8 cellular contexts compared by ENCODE assay signal in the genomic region with DNA sequence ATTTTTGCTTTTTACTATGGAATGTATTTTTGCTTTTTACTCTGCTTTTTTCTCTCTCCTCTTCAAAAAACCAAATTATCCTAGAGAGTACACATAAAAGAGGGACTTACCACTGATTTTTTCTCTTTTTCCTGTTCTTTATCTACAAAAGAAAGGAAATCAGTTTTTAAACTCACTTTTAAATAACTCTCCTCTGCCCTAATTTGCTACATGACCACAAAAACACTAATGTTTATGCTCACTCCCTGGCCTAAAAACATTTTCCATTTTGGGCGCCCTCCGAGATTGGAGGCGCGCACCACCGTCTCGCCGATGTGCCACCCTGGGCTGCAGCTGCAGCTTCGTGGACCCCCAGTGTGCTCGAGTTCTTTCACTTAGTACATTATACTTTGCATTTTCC. TPM values are rescaled to one million over a fixed set of nuclear protein-coding genes. Genes with fewer than 3 reads are reported as not detected.
DNase-seq lines count a peak whose midpoint lies in the region; ATAC-seq and TF ChIP-seq lines count a peak whose summit lies in the region.

No MANE protein-coding gene starts in this region.

- H3K27me3 ChIP-seq in left ventricle myocardium inferior (ENCODE audit: low read depth) (no peaks in the 10 kb centered on the region), muscle layer of duodenum (ENCODE audit: low read depth, low read length) (no peaks in the 10 kb centered on the region), aorta (ENCODE audit: control insufficient read depth in 1 of 2, insufficient read depth in 2 of 2, low read length in 1 of 2) (no peaks in the 10 kb centered on the region)

- DNase-seq in left ventricle myocardium inferior, result no peak
- no peak for DNase-seq in Right ventricle myocardium inferior (ENCODE audit: missing footprints)
- no peak for DNase-seq in central memory CD8-positive, alpha-beta T cell (ENCODE audit: low spot score in 2 of 2)
- no peak for DNase-seq in aorta
- no peak for DNase-seq in DMS114 treated with DMSO at 0.1 percent for 48 hours (lab: John Stamatoyannopoulos, UW; ENCODE audit: unreplicated experiment)
- no peak for DNase-seq in T-helper 9 cell
- no peak for DNase-seq in NCI-H1048 (lab: John Stamatoyannopoulos, UW)

- no peaks in the 10 kb centered on the region for H3K9me3 Mint-ChIP-seq in central memory CD8-positive, alpha-beta T cell

- H3K4me3 Mint-ChIP-seq in central memory CD8-positive, alpha-beta T cell, result peak overlapping the region; percentile 69

- H3K27ac Mint-ChIP-seq in central memory CD8-positive, alpha-beta T cell (ENCODE audit: low read depth), result peak overlapping the region; percentile 74

- intact Hi-C loops in left ventricle myocardium inferior (cut with micrococcal nuclease), result no loop called here
- intact Hi-C loops in Right ventricle myocardium inferior (cut with DNase I), result loop anchor here (1.0 kb wide), 1 partner anchor 33 kb away; no protein-coding TSS in a partner anchor
- intact Hi-C loops in aorta (cut with DNase I), result no loop called here

- H3K4me1 ChIP-seq in left ventricle myocardium inferior (peaks cover 69% of the 10 kb centered on the region), muscle layer of duodenum (ENCODE audit: control insufficient read depth in 1 of 2, insufficient read depth in 2 of 2, low read length in 2 of 2) (peaks cover 11 to 48% of the 10 kb centered on the region in 2 donors), aorta (ENCODE audit: control insufficient read depth in 1 of 2, insufficient read depth in 2 of 2, low read length in 2 of 2) (peaks cover 0 to 3% of the 10 kb centered on the region in 2 donors)

- 17 to 18% methylated on average over 9 of the region's 9 CpGs for WGBS in aorta, 2 donors

- TF ChIP-seq CTCF in left ventricle myocardium inferior (IDR thresholded peaks at IDR 0.05; ENCODE audit: borderline replicate concordance), result no peak

- H3K36me3 Mint-ChIP-seq in central memory CD8-positive, alpha-beta T cell (ENCODE audit: insufficient read depth), result peaks cover 29% of the 10 kb centered on the region

- ATAC-seq in Right ventricle myocardium inferior, result no peak
- no peak for ATAC-seq in central memory CD8-positive, alpha-beta T cell (replicated peaks; ENCODE audit: extremely low read depth, poor library complexity, severe bottlenecking)
- ATAC-seq in aorta (ENCODE audit: low FRiP score), result no peak

- peaks cover 55% of the 10 kb centered on the region for H3K4me1 Mint-ChIP-seq in central memory CD8-positive, alpha-beta T cell

- peak overlapping the region; percentile 89 for H3K4me3 ChIP-seq in left ventricle myocardium inferior
- peak overlapping the region; percentile 68 to 75 for H3K4me3 ChIP-seq in muscle layer of duodenum (ENCODE audit: low read depth in 1 of 2, low read length in 2 of 2)
- H3K4me3 ChIP-seq in aorta (ENCODE audit: low read length in 2 of 2), result peak overlapping the region; percentile 67 to 90

- H3K9me3 ChIP-seq in left ventricle myocardium inferior (replicated peaks), result no peaks in the 10 kb centered on the region
- no peaks in the 10 kb centered on the region for H3K9me3 ChIP-seq in muscle layer of duodenum (ENCODE audit: control insufficient read depth in 1 of 2, low read length in 2 of 2)
- no peaks in the 10 kb centered on the region for H3K9me3 ChIP-seq in aorta (ENCODE audit: control insufficient read depth, low read length)

- H3K36me3 ChIP-seq in left ventricle myocardium inferior (peaks cover 20% of the 10 kb centered on the region), muscle layer of duodenum (ENCODE audit: control insufficient read depth in 1 of 2, insufficient read depth in 2 of 2, low read length in 2 of 2) (peaks cover 3 to 4% of the 10 kb centered on the region in 2 donors), aorta (ENCODE audit: control insufficient read depth in 1 of 2, insufficient read depth in 2 of 2, low read length in 1 of 2) (no peaks in the 10 kb centered on the region)

- peak overlapping the region; percentile 99 for H3K27ac ChIP-seq in left ventricle myocardium inferior (replicated peaks)
- H3K27ac ChIP-seq in muscle layer of duodenum (ENCODE audit: low read length), result peak overlapping the region; percentile 95
- H3K27ac ChIP-seq in aorta (ENCODE audit: low read depth in 1 of 2, low read length in 2 of 2), result peak overlapping the region; percentile 53 to 95

- H3K27me3 Mint-ChIP-seq in central memory CD8-positive, alpha-beta T cell, result no peaks in the 10 kb centered on the region

RNA-seq across cellular contexts. Expression of gene TK2, which starts 1.1 kb away (rescaled TPM):
- 18.6 TPM for total RNA-seq in left ventricle myocardium inferior
- total RNA-seq in Right ventricle myocardium inferior, result 18.6 TPM
- total RNA-seq in aorta, result 10 to 100 TPM; 27.4 to 43.4 TPM
- 10 to 100 TPM; 18.9 to 30.3 TPM for polyA plus RNA-seq in aorta

RNA-seq across cellular contexts. Expression of gene CKLF, which starts 3.5 kb away (rescaled TPM):
- total RNA-seq in left ventricle myocardium inferior (7.8 TPM), Right ventricle myocardium inferior (14.7 TPM), aorta (10 to 100 TPM; 23.4 to 44.4 TPM)
- 10 to 100 TPM; 19.9 to 45.0 TPM for polyA plus RNA-seq in aorta

RNA-seq across cellular contexts. Expression of gene CMTM1, which starts 17.4 kb away (rescaled TPM):
- total RNA-seq in left ventricle myocardium inferior (1.0 TPM), Right ventricle myocardium inferior (0.92 TPM), aorta (1 to 10 TPM; 1.7 to 7.3 TPM)
- polyA plus RNA-seq in aorta, result 1 to 10 TPM in 1 of 2 donors, not detected in 1; 2.6 TPM

RNA-seq across cellular contexts. Expression of gene CMTM2, which starts 30.4 kb away (rescaled TPM):
- total RNA-seq in left ventricle myocardium inferior (not detected), Right ventricle myocardium inferior (0.35 TPM), aorta (1 to 10 TPM in 1 of 2 donors, not detected in 1; 1.3 TPM)
- not detected for polyA plus RNA-seq in aorta

RNA-seq across cellular contexts. Expression of gene CMTM3, which starts 55.6 kb away (rescaled TPM):
- 8.3 TPM for total RNA-seq in left ventricle myocardium inferior
- total RNA-seq in Right ventricle myocardium inferior, result 11.8 TPM
- total RNA-seq in aorta, result 10 to 100 TPM; 24.9 to 49.1 TPM
- polyA plus RNA-seq in aorta, result 10 to 100 TPM; 29.5 to 29.9 TPM
